In genomic region chr10:28991738-28992270, GRCh38 we compare ENCODE assay signal across 8 cellular contexts.
DNase-seq lines count a peak whose midpoint lies in the region; ATAC-seq and TF ChIP-seq lines count a peak whose summit lies in the region.

No MANE protein-coding gene starts in this region.

- in situ Hi-C loops in G401 (cut with HindIII; ENCODE audit: low sequenced_read_pairs), result no loop called here

- H3K27ac Mint-ChIP-seq in T-helper 2 cell treated with Interferon-gamma antibody and Interleukin-4, amounts not matched to agents 5 μg/mL and 100 μg/mL, for 36 hours, result no peak overlapping the region
- no peak overlapping the region for H3K27ac Mint-ChIP-seq in naive B cell

- H3K9me3 Mint-ChIP-seq in T-helper 2 cell treated with Interferon-gamma antibody and Interleukin-4, amounts not matched to agents 5 μg/mL and 100 μg/mL, for 36 hours, result no peaks in the 10 kb centered on the region
- H3K9me3 Mint-ChIP-seq in naive B cell, result peaks cover 0 to 2% (median 0%) of the 10 kb centered on the region in 7 donors

- H3K4me3 Mint-ChIP-seq in T-helper 2 cell treated with Interferon-gamma antibody and Interleukin-4, amounts not matched to agents 5 μg/mL and 100 μg/mL, for 36 hours, result no peak overlapping the region
- H3K4me3 Mint-ChIP-seq in naive B cell, result no peak overlapping the region

- no peaks in the 10 kb centered on the region for H3K36me3 Mint-ChIP-seq in T-helper 2 cell treated with Interferon-gamma antibody and Interleukin-4, amounts not matched to agents 5 μg/mL and 100 μg/mL, for 36 hours (ENCODE audit: low read depth)
- no peaks in the 10 kb centered on the region for H3K36me3 Mint-ChIP-seq in naive B cell

- ATAC-seq in naive B cell (ENCODE audit: low read depth in 2 of 2), result no peak
- ATAC-seq in HG03139 (IDR thresholded peaks at IDR 0.05; ENCODE audit: unreplicated experiment), result no peak
- no peak for ATAC-seq in GM18870 (IDR thresholded peaks at IDR 0.05; ENCODE audit: unreplicated experiment)

- peak; percentile 78 for TF ChIP-seq RAD21 in Ishikawa (IDR thresholded peaks at IDR 0.05; ENCODE audit: low read depth)

- DNase-seq in G401 (ENCODE audit: low spot score) (peak; percentile 34), ecto neural progenitor cell (ENCODE audit: low spot score) (peak; percentile 53), naive B cell (peak; percentile 3), mucosa of gallbladder (ENCODE audit: low spot score) (no peak)
- peak; percentile 10 for DNase-seq in T-helper 2 cell treated with Interferon-gamma antibody and Interleukin-4, amounts not matched to agents 5 μg/mL and 100 μg/mL, for 36 hours (ENCODE audit: low spot score)

- no peak for TF ChIP-seq EP300 in Ishikawa (IDR thresholded peaks at IDR 0.05; ENCODE audit: borderline replicate concordance)

- no peaks in the 10 kb centered on the region for H3K4me1 Mint-ChIP-seq in T-helper 2 cell treated with Interferon-gamma antibody and Interleukin-4, amounts not matched to agents 5 μg/mL and 100 μg/mL, for 36 hours (ENCODE audit: low read depth)
- H3K4me1 Mint-ChIP-seq in naive B cell, result no peaks in the 10 kb centered on the region

- no peaks in the 10 kb centered on the region for H3K27me3 Mint-ChIP-seq in T-helper 2 cell treated with Interferon-gamma antibody and Interleukin-4, amounts not matched to agents 5 μg/mL and 100 μg/mL, for 36 hours (ENCODE audit: low read depth)
- peaks cover 7 to 12% (median 8%) of the 10 kb centered on the region in 3 donors for H3K27me3 Mint-ChIP-seq in naive B cell

TF ChIP-seq in Ishikawa, 13 proteins besides CTCF, POLR2A, EP300 and RAD21:
- TF ChIP-seq CEBPB (IDR thresholded peaks at IDR 0.05) (no peak), YY1 (IDR thresholded peaks at IDR 0.05; ENCODE audit: low read depth) (no peak), TEAD4 (IDR thresholded peaks at IDR 0.05) (no peak)
